12 cellular contexts compared by ENCODE assay signal in the genomic region with DNA sequence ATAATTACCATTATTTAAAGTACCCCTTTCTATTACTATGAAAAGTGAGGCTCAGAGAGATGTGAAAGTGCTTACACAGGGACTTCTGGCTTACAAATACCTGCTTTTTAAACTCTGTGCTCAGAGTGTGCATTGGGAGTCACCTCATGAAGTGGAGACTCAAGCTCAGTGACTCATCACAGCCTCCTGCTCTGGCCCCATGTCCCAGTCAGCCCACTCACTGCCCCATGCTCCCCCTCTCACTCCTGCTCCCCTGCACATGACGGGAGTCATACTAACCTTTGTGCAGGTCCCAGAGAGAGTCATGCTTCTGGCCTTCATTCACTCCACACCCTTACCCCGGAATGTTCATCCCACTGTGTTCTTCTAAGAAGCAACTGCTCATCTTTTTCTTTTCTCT. TPM values are rescaled to one million over a fixed set of nuclear protein-coding genes. Genes with fewer than 3 reads are reported as not detected.
A peak's percentile ranks its signal among the peaks of the same experiment; 100 is the strongest.
DNase-seq lines count a peak whose midpoint lies in the region; ATAC-seq, FAIRE-seq and TF ChIP-seq lines count a peak whose summit lies in the region.
"Had no signal": no experiment of that assay in that cellular context is flagged by ENCODE, and none has a peak within 500 bp of the region (broad histone marks: within the 10 kb centered on the region; RNA-seq: fewer than 3 reads in every experiment).

No MANE protein-coding gene starts in this region.

- no peak overlapping the region for H3K9ac ChIP-seq in trophoblast cell (ENCODE audit: low read length)

- no peak overlapping the region for H2BK120ac ChIP-seq in trophoblast cell (ENCODE audit: insufficient read depth, low read length, poor library complexity)

- H3K79me2 ChIP-seq in trophoblast cell (ENCODE audit: control insufficient read depth, insufficient read depth, low read length, poor library complexity) = no peaks in the 10 kb centered on the region

- H4K12ac ChIP-seq in trophoblast cell (ENCODE audit: low read depth, low read length) = no peak overlapping the region

- peaks cover 0 to 2% of the 10 kb centered on the region in 2 experiments for H3K36me3 ChIP-seq in trophoblast cell (ENCODE audit: control insufficient read depth in 1 of 2, insufficient read depth in 2 of 2, low read length in 2 of 2)
- no peaks in the 10 kb centered on the region for H3K36me3 ChIP-seq in small intestine (ENCODE audit: control insufficient read depth in 2 of 2, insufficient read depth in 2 of 2, low read length in 2 of 2)

- H3K27me3 ChIP-seq in trophoblast cell (ENCODE audit: insufficient read depth, low read length) (no peaks in the 10 kb centered on the region), small intestine (ENCODE audit: control insufficient read depth in 2 of 2, insufficient read depth in 2 of 2, low read length in 2 of 2) (no peaks in the 10 kb centered on the region)

- no peak overlapping the region for H4K91ac ChIP-seq in trophoblast cell (ENCODE audit: low read depth, low read length)

- no peak overlapping the region for H2AK5ac ChIP-seq in trophoblast cell (ENCODE audit: low read length)

- no peak for TF ChIP-seq POLR2A in GM12892 (IDR thresholded peaks at IDR 0.05; ENCODE audit: low read depth, low read length)

- no peak overlapping the region for H3K4ac ChIP-seq in trophoblast cell (ENCODE audit: low read depth, low read length)

- no peak overlapping the region for H2BK12ac ChIP-seq in trophoblast cell (ENCODE audit: low read length)

- no peaks in the 10 kb centered on the region for H3K79me1 ChIP-seq in trophoblast cell (ENCODE audit: low read length)

- no CpG with 5 or more reads among the region's 2 CpGs for WGBS in trophoblast cell (ENCODE audit: extremely low coverage, insufficient coverage, insufficient read length)
- WGBS in small intestine, 3 donors = 56 to 83% (median 79%) methylated on average over 2 of the region's 2 CpGs

- H3K27ac ChIP-seq in trophoblast cell (ENCODE audit: low read depth, low read length) (no peak overlapping the region), small intestine (ENCODE audit: low read depth in 1 of 2, low read length in 1 of 2) (no peak overlapping the region)

- H3K9me3 ChIP-seq in trophoblast cell (ENCODE audit: insufficient read depth, low read depth, low read length) (peaks cover 16% of the 10 kb centered on the region), small intestine (ENCODE audit: control insufficient read depth, low read depth) (no peaks in the 10 kb centered on the region)

- H3K4me3 Mint-ChIP-seq in central memory CD8-positive, alpha-beta T cell = no peak overlapping the region
- H3K4me3 Mint-ChIP-seq: brain had no signal

- H3K36me3 Mint-ChIP-seq in central memory CD8-positive, alpha-beta T cell (ENCODE audit: insufficient read depth) = peaks cover 1% of the 10 kb centered on the region
- H3K36me3 Mint-ChIP-seq: brain had no signal

- H3K4me1 ChIP-seq in trophoblast cell (ENCODE audit: control insufficient read depth in 1 of 2, insufficient read depth in 2 of 2, low read length in 2 of 2) (peaks cover 0 to 2% of the 10 kb centered on the region in 2 experiments), small intestine (ENCODE audit: control insufficient read depth in 2 of 2, insufficient read depth in 1 of 2, low read depth in 1 of 2, low read length in 1 of 2) (no peaks in the 10 kb centered on the region)

- H3K4me3 ChIP-seq in trophoblast cell (ENCODE audit: low read depth, low read length) (no peak overlapping the region), small intestine (ENCODE audit: low read depth in 1 of 2, low read length in 2 of 2) (no peak overlapping the region)

- no peak overlapping the region for H2AFZ ChIP-seq in trophoblast cell (ENCODE audit: insufficient read depth, low read length, poor library complexity)

- no peak overlapping the region for H3K23ac ChIP-seq in trophoblast cell (ENCODE audit: low read length)

- H3K4me2 ChIP-seq in trophoblast cell (ENCODE audit: low read length) = no peak overlapping the region

- ATAC-seq in central memory CD8-positive, alpha-beta T cell (replicated peaks; ENCODE audit: extremely low read depth, poor library complexity, severe bottlenecking) = no peak
- no peak for ATAC-seq in HG03045 (IDR thresholded peaks at IDR 0.05; ENCODE audit: unreplicated experiment)

- peak; percentile 66 for FAIRE-seq in GM12892 (lab: Jason Lieb, UNC)
- no peak for FAIRE-seq in small intestine (lab: Jason Lieb, UNC)

- no peaks in the 10 kb centered on the region for H3K9me3 Mint-ChIP-seq in central memory CD8-positive, alpha-beta T cell

- H3K4me1 Mint-ChIP-seq in central memory CD8-positive, alpha-beta T cell = peaks cover 20% of the 10 kb centered on the region
- H3K4me1 Mint-ChIP-seq: brain had no signal

- H3K14ac ChIP-seq in trophoblast cell (ENCODE audit: low read length) = no peak overlapping the region

- no peak overlapping the region for H4K8ac ChIP-seq in trophoblast cell (ENCODE audit: low read depth, low read length)

- peak; percentile 21 for DNase-seq in GM12892 (ENCODE audit: insufficient read length)
- peak; percentile 65 for DNase-seq in LHCN-M2 (ENCODE audit: low read depth)
- DNase-seq in central memory CD8-positive, alpha-beta T cell (ENCODE audit: low spot score in 2 of 2) = no peak
- DNase-seq in trophoblast cell = peak; percentile 32 to 45
- DNase-seq in small intestine = no peak
- DNase-seq in D341Med (ENCODE audit: low spot score) = no peak
- DNase-seq in SIG-M5 treated with dmso at 0.1 percent for 504 hours (lab: John Stamatoyannopoulos, UW; ENCODE audit: unreplicated experiment) = no peak
- DNase-seq: NCI-H446 treated with DMSO at 0.1 percent for 48 hours; stimulated activated naive CD4-positive, alpha-beta T cell treated with Interleukin-2 at 50 U/mL for 16 hours had no signal

- no peak overlapping the region for H2BK5ac ChIP-seq in trophoblast cell (ENCODE audit: low read depth, low read length, poor library complexity)

- H3K18ac ChIP-seq in trophoblast cell (ENCODE audit: low read length) = no peak overlapping the region

- peak overlapping the region; percentile 51 for H3K27ac Mint-ChIP-seq in central memory CD8-positive, alpha-beta T cell (ENCODE audit: low read depth)
- H3K27ac Mint-ChIP-seq: brain had no signal

- H3K27me3 Mint-ChIP-seq in central memory CD8-positive, alpha-beta T cell = no peaks in the 10 kb centered on the region
- H3K27me3 Mint-ChIP-seq: brain had no signal

RNA-seq across cellular contexts. Expression of a gene that starts 20.2 kb away (rescaled TPM):
- polyA plus RNA-seq in GM12892 (2012; ENCODE audit: missing spikeins) = 2.7 TPM
- 0.19 and 0.46 TPM in 2 replicates for total RNA-seq in LHCN-M2 (2014; rRNA removed)
- not detected for polyA plus RNA-seq in LHCN-M2 (2012)
- 5.9 and 7.1 TPM in 2 replicates for polyA plus RNA-seq in trophoblast cell (2013)
- 1 to 10 TPM in 2 of 3 donors, under 1 TPM in 1; 0.45 to 3.6 (median 1.6) TPM for polyA plus RNA-seq in small intestine
- total RNA-seq: glomerular endothelial cell had no signal

RNA-seq across cellular contexts. Expression of a gene that starts 54.4 kb away (rescaled TPM):
- polyA plus RNA-seq in GM12892 (2012; ENCODE audit: missing spikeins) = 0.66 TPM
- not detected in 2 replicates for total RNA-seq in LHCN-M2 (2014; rRNA removed)
- polyA plus RNA-seq in LHCN-M2 (2012) = not detected
- polyA plus RNA-seq in trophoblast cell (2013) = 0.44 and 0.52 TPM in 2 replicates
- polyA plus RNA-seq in small intestine = not detected
- total RNA-seq: glomerular endothelial cell had no signal

Comparison
In these comparisons a context has a peak if more than half of its experiments do, and no peak if none do; other contexts are left out.
1. DNase-seq: peak in GM12892 (single experiment), LHCN-M2 (single experiment) and trophoblast cell (2 of 2); none in central memory CD8-positive, alpha-beta T cell (0 of 2), small intestine (single experiment), D341Med (single experiment) and SIG-M5 treated with dmso at 0.1 percent for 504 hours (single experiment).